Comparison of ENCODE assay signal across 27 cellular contexts in the genomic region with DNA sequence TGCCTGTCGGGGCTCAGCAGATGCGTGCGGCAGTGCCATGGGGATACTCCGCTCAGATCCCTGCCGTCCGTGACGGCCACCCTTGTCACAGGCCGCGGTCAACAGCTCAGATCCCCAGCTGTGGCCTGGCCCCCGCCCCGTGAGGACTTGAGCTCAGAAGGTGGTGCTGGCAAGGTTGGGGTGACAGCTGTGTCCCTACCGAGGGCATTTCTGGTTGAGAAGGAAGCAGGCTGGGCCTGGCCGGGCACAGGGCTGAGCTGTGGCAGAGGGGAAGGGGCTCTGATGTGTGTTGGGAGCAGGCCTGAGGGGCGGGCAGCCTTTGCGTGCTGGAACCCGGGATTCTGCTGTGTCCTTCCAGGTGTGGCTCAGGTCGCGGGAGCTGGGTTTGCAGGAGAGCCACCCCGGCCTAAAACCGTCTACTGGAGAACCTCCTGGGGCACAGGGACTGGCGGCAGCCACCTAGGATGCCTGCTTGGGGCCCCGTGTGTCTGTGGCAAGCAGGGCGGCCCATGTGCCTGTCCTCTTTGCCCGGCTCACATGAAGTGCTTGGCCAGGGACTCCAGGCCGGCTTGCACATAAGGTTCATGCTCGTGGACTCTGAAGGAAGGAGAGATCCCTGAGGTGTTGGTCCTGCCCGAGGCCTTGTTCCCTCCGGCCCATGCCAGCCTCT. TPM values are rescaled to one million over a fixed set of nuclear protein-coding genes. Genes with fewer than 3 reads are reported as not detected.
"Had no signal": no experiment of that assay in that cellular context is flagged by ENCODE, and none has a peak within 500 bp of the region (broad histone marks: within the 10 kb centered on the region; RNA-seq: fewer than 3 reads in every experiment).

No MANE protein-coding gene starts in this region.

- DNase-seq: activated CD4-positive, alpha-beta memory T cell treated with anti-CD3 and anti-CD28 coated beads, Interleukin-2, amount 10 ng/mL, durations not matched to agents 7 days and 5 days; activated CD4-positive, alpha-beta T cell treated with anti-CD3 and anti-CD28 coated beads, Interleukin-2, amount 10 ng/mL, durations not matched to agents 24 days and 14 days; activated gamma-delta T cell; central memory CD4-positive, alpha-beta T cell; effector memory CD4-positive, alpha-beta T cell; left cardiac atrium; nephron progenitor cell; occipital lobe; sigmoid colon; stimulated activated CD4-positive, alpha-beta T cell treated with anti-CD3 and anti-CD28 coated beads, Interleukin-15, amount 100 ng/mL, for 24 hours; stimulated activated naive CD4-positive, alpha-beta T cell; testis had no signal

- FAIRE-seq: astrocyte, colon, endothelial cell of umbilical vein, frontal cortex, islet of Langerhans had no signal

- H3K27ac Mint-ChIP-seq: activated CD4-positive, alpha-beta memory T cell treated with anti-CD3 and anti-CD28 coated beads, Interleukin-2, amount 10 ng/mL, durations not matched to agents 7 days and 5 days; activated CD4-positive, alpha-beta T cell treated with anti-CD3 and anti-CD28 coated beads, Interleukin-2, amount 10 ng/mL, durations not matched to agents 24 days and 14 days; activated naive CD4-positive, alpha-beta T cell treated with anti-CD3 and anti-CD28 coated beads, Interleukin-2, amount 50 U/mL, for 24 hours; activated T-helper 1 cell treated with anti-CD3 and anti-CD28 coated beads, Interleukin-12 subunit alpha, Interleukin-12 subunit beta, Interleukin-2, Interleukin-4 antibody, amounts not matched to agents 30 ng/mL and 10 ng/mL and 1 ng/mL, durations not matched to agents 14 hours and 24 hours and 36 hours; memory B cell; nephron progenitor cell had no signal

- H3K4me3 ChIP-seq: esophagus muscularis mucosa, sigmoid colon, smooth muscle cell, testis, upper lobe of left lung had no signal

- H3K9me3 ChIP-seq: esophagus muscularis mucosa, sigmoid colon, testis, upper lobe of left lung had no signal

- H3K9me3 Mint-ChIP-seq: activated CD4-positive, alpha-beta memory T cell treated with anti-CD3 and anti-CD28 coated beads, Interleukin-2, amount 10 ng/mL, durations not matched to agents 7 days and 5 days; activated CD4-positive, alpha-beta T cell treated with anti-CD3 and anti-CD28 coated beads, Interleukin-2, amount 10 ng/mL, durations not matched to agents 24 days and 14 days; activated naive CD4-positive, alpha-beta T cell treated with anti-CD3 and anti-CD28 coated beads, Interleukin-2, amount 50 U/mL, for 24 hours; activated T-helper 1 cell treated with anti-CD3 and anti-CD28 coated beads, Interleukin-12 subunit alpha, Interleukin-12 subunit beta, Interleukin-2, Interleukin-4 antibody, amounts not matched to agents 30 ng/mL and 10 ng/mL and 1 ng/mL, durations not matched to agents 14 hours and 24 hours and 36 hours; memory B cell; nephron progenitor cell had no signal

- H3K4me3 Mint-ChIP-seq: activated CD4-positive, alpha-beta memory T cell treated with anti-CD3 and anti-CD28 coated beads, Interleukin-2, amount 10 ng/mL, durations not matched to agents 7 days and 5 days; activated CD4-positive, alpha-beta T cell treated with anti-CD3 and anti-CD28 coated beads, Interleukin-2, amount 10 ng/mL, durations not matched to agents 24 days and 14 days; activated naive CD4-positive, alpha-beta T cell treated with anti-CD3 and anti-CD28 coated beads, Interleukin-2, amount 50 U/mL, for 24 hours; activated T-helper 1 cell treated with anti-CD3 and anti-CD28 coated beads, Interleukin-12 subunit alpha, Interleukin-12 subunit beta, Interleukin-2, Interleukin-4 antibody, amounts not matched to agents 30 ng/mL and 10 ng/mL and 1 ng/mL, durations not matched to agents 14 hours and 24 hours and 36 hours; memory B cell; nephron progenitor cell had no signal

- H3K27ac ChIP-seq: esophagus muscularis mucosa, sigmoid colon, testis, upper lobe of left lung had no signal

- ATAC-seq: left cardiac atrium had no signal

RNA-seq across cellular contexts. Expression of gene TPSD1, which starts 58.7 kb away (rescaled TPM):
- total RNA-seq: activated CD4-positive, alpha-beta memory T cell treated with anti-CD3 and anti-CD28 coated beads, Interleukin-2, amount 10 ng/mL, durations not matched to agents 7 days and 5 days; activated CD4-positive, alpha-beta T cell treated with anti-CD3 and anti-CD28 coated beads, Interleukin-2, amount 10 ng/mL, durations not matched to agents 24 days and 14 days; activated T-helper 1 cell treated with anti-CD3 and anti-CD28 coated beads, Interleukin-12 subunit alpha, Interleukin-12 subunit beta, Interleukin-2, Interleukin-4 antibody, amounts not matched to agents 30 ng/mL and 10 ng/mL and 1 ng/mL, durations not matched to agents 14 hours and 24 hours and 36 hours; astrocyte; dermis microvascular lymphatic vessel endothelial cell; endothelial cell of umbilical vein; frontal cortex; mononuclear cell; occipital lobe; renal cortical epithelial cell; smooth muscle cell; T-helper 2 cell treated with Interferon-gamma antibody and Interleukin-4, amounts not matched to agents 100 ng/mL and 5 ng/mL, for 36 hours had no signal
- polyA plus RNA-seq: endothelial cell of umbilical vein, smooth muscle cell had no signal
